ENCODE assay signal across 8 cellular contexts in genomic region chr11:75554258-75555022, GRCh38. TPM values are rescaled to one million over a fixed set of nuclear protein-coding genes. Genes with fewer than 3 reads are reported as not detected.
DNase-seq lines count a peak whose midpoint lies in the region; ATAC-seq, FAIRE-seq and TF ChIP-seq lines count a peak whose summit lies in the region.

No MANE protein-coding gene starts in this region.

- peaks cover 11% of the 10 kb centered on the region for H3K4me1 ChIP-seq in SJCRH30
- H3K4me1 ChIP-seq in neural progenitor cell = peaks cover 37% of the 10 kb centered on the region

- no peak for FAIRE-seq in RCC 7860 (lab: Jason Lieb, UNC)

- peaks cover 8% of the 10 kb centered on the region for H3K27me3 Mint-ChIP-seq in neural progenitor cell (ENCODE audit: insufficient read depth, low read depth)
- H3K27me3 Mint-ChIP-seq in CD14-positive monocyte (ENCODE audit: low read depth in 3 of 3) = peaks cover 3 to 11% (median 8%) of the 10 kb centered on the region in 3 donors
- no peaks in the 10 kb centered on the region for H3K27me3 Mint-ChIP-seq in activated naive CD8-positive, alpha-beta T cell treated with anti-CD3 and anti-CD28 coated beads, Interleukin-2, amount 50 U/mL, for 24 hours

- H4K20me1 ChIP-seq in neural progenitor cell (ENCODE audit: low read depth) = no peaks in the 10 kb centered on the region

- no peaks in the 10 kb centered on the region for H3K36me3 Mint-ChIP-seq in neural progenitor cell
- H3K36me3 Mint-ChIP-seq in CD14-positive monocyte = no peaks in the 10 kb centered on the region
- H3K36me3 Mint-ChIP-seq in activated naive CD8-positive, alpha-beta T cell treated with anti-CD3 and anti-CD28 coated beads, Interleukin-2, amount 50 U/mL, for 24 hours (ENCODE audit: low read depth) = no peaks in the 10 kb centered on the region

- H3K79me2 ChIP-seq in neural progenitor cell (ENCODE audit: low read depth) = no peaks in the 10 kb centered on the region

- no peaks in the 10 kb centered on the region for H3K9me3 ChIP-seq in SJCRH30 (replicated peaks)
- no peaks in the 10 kb centered on the region for H3K9me3 ChIP-seq in neural progenitor cell (ENCODE audit: low read depth)

- H3K27me3 ChIP-seq in SJCRH30 (no peaks in the 10 kb centered on the region), neural progenitor cell (no peaks in the 10 kb centered on the region)

- no peak for ATAC-seq in GM19328 (IDR thresholded peaks at IDR 0.05; ENCODE audit: unreplicated experiment)
- no peak for ATAC-seq in activated naive CD8-positive, alpha-beta T cell treated with anti-CD3 and anti-CD28 coated beads, Interleukin-2, amount 50 U/mL, for 24 hours

- H3K36me3 ChIP-seq in SJCRH30 = no peaks in the 10 kb centered on the region
- no peaks in the 10 kb centered on the region for H3K36me3 ChIP-seq in neural progenitor cell

- H3K27ac ChIP-seq in SJCRH30 = peak overlapping the region; percentile 24; the same call in 1 of the 2 replicates
- peak overlapping the region; percentile 82 for H3K27ac ChIP-seq in neural progenitor cell

- H3K4me1 Mint-ChIP-seq in neural progenitor cell (peaks cover 48% of the 10 kb centered on the region), CD14-positive monocyte (no peaks in the 10 kb centered on the region)
- H3K4me1 Mint-ChIP-seq in activated naive CD8-positive, alpha-beta T cell treated with anti-CD3 and anti-CD28 coated beads, Interleukin-2, amount 50 U/mL, for 24 hours = peaks cover 4% of the 10 kb centered on the region

- H3K9ac ChIP-seq in neural progenitor cell = no peak overlapping the region

- peaks cover 27% of the 10 kb centered on the region for H3F3A ChIP-seq in neural progenitor cell (ENCODE audit: low read depth)

- peak overlapping the region; percentile 12 for H2AFZ ChIP-seq in neural progenitor cell (replicated peaks)

- peak; percentile 97 for DNase-seq in ELF-1 (ENCODE audit: low read depth, low spot score)
- DNase-seq in SJCRH30 = peak; percentile 93 to 95
- peak; percentile 100 for DNase-seq in fibroblast of the aortic adventitia (ENCODE audit: low read depth)
- peak; percentile 91 for DNase-seq in neural progenitor cell (ENCODE audit: low spot score)
- DNase-seq in RCC 7860 (ENCODE audit: low spot score) = no peak
- no peak for DNase-seq in CD14-positive monocyte (ENCODE audit: low spot score)
- DNase-seq in activated naive CD8-positive, alpha-beta T cell treated with anti-CD3 and anti-CD28 coated beads, Interleukin-2, amount 50 U/mL, for 24 hours = no peak

- H3K4me2 ChIP-seq in neural progenitor cell = peak overlapping the region; percentile 32

- peak overlapping the region; percentile 54 for H3K4me3 ChIP-seq in SJCRH30
- H3K4me3 ChIP-seq in fibroblast of the aortic adventitia (ENCODE audit: low read depth, low read length) = peak overlapping the region; percentile 53
- H3K4me3 ChIP-seq in neural progenitor cell = no peak overlapping the region

- TF ChIP-seq CTCF in fibroblast of the aortic adventitia (IDR thresholded peaks at IDR 0.05; ENCODE audit: insufficient read depth, low read length) (no peak), neural progenitor cell (IDR thresholded peaks at IDR 0.05) (no peak), CD14-positive monocyte (IDR thresholded peaks at IDR 0.05) (no peak)

- H3K4me3 Mint-ChIP-seq in neural progenitor cell (peak overlapping the region; percentile 65), CD14-positive monocyte (no peak overlapping the region)
- H3K4me3 Mint-ChIP-seq in activated naive CD8-positive, alpha-beta T cell treated with anti-CD3 and anti-CD28 coated beads, Interleukin-2, amount 50 U/mL, for 24 hours = no peak overlapping the region

- intact Hi-C loops in CD14-positive monocyte (cut with micrococcal nuclease) = no loop called here

- H3K27ac Mint-ChIP-seq in neural progenitor cell (peak overlapping the region; percentile 99), CD14-positive monocyte (no peak overlapping the region)
- H3K27ac Mint-ChIP-seq in activated naive CD8-positive, alpha-beta T cell treated with anti-CD3 and anti-CD28 coated beads, Interleukin-2, amount 50 U/mL, for 24 hours = no peak overlapping the region

- H3K9me3 Mint-ChIP-seq in neural progenitor cell (no peaks in the 10 kb centered on the region), CD14-positive monocyte (no peaks in the 10 kb centered on the region)
- no peaks in the 10 kb centered on the region for H3K9me3 Mint-ChIP-seq in activated naive CD8-positive, alpha-beta T cell treated with anti-CD3 and anti-CD28 coated beads, Interleukin-2, amount 50 U/mL, for 24 hours

RNA-seq across cellular contexts. Expression of gene SERPINH1, which starts 7.6 kb away (rescaled TPM):
- total RNA-seq in SJCRH30 (2014; rRNA removed; shearing (Covaris generic)) = 133 and 146 TPM in 2 replicates
- total RNA-seq in fibroblast of the aortic adventitia (ENCODE audit: low replicate concordance) (374 and 497 TPM in 2 replicates), neural progenitor cell (ENCODE audit: low replicate concordance) (219 and 589 TPM in 2 replicates)
- 1 to 10 TPM; 1.6 to 2.1 TPM for polyA plus RNA-seq in CD14-positive monocyte

RNA-seq across cellular contexts. Expression of gene GDPD5, which starts 28.7 kb away (rescaled TPM):
- total RNA-seq in SJCRH30 (2014; rRNA removed; shearing (Covaris generic)) = 4.0 and 5.8 TPM in 2 replicates
- total RNA-seq in fibroblast of the aortic adventitia (ENCODE audit: low replicate concordance) (5.3 and 12.4 TPM in 2 replicates), neural progenitor cell (ENCODE audit: low replicate concordance) (11.3 and 32.7 TPM in 2 replicates)
- polyA plus RNA-seq in CD14-positive monocyte = 1 to 10 TPM; 4.9 to 7.6 TPM

Comparison
In these comparisons a context has a peak if more than half of its experiments do, and no peak if none do; other contexts are left out.
1. DNase-seq: peak in ELF-1 (single experiment), SJCRH30 (2 of 2), fibroblast of the aortic adventitia (single experiment) and neural progenitor cell (single experiment); none in RCC 7860 (single experiment), CD14-positive monocyte (single experiment) and activated naive CD8-positive, alpha-beta T cell treated with anti-CD3 and anti-CD28 coated beads, Interleukin-2, amount 50 U/mL, for 24 hours (single experiment).